Comparison of ENCODE assay signal across 7 cellular contexts in the genomic region with DNA sequence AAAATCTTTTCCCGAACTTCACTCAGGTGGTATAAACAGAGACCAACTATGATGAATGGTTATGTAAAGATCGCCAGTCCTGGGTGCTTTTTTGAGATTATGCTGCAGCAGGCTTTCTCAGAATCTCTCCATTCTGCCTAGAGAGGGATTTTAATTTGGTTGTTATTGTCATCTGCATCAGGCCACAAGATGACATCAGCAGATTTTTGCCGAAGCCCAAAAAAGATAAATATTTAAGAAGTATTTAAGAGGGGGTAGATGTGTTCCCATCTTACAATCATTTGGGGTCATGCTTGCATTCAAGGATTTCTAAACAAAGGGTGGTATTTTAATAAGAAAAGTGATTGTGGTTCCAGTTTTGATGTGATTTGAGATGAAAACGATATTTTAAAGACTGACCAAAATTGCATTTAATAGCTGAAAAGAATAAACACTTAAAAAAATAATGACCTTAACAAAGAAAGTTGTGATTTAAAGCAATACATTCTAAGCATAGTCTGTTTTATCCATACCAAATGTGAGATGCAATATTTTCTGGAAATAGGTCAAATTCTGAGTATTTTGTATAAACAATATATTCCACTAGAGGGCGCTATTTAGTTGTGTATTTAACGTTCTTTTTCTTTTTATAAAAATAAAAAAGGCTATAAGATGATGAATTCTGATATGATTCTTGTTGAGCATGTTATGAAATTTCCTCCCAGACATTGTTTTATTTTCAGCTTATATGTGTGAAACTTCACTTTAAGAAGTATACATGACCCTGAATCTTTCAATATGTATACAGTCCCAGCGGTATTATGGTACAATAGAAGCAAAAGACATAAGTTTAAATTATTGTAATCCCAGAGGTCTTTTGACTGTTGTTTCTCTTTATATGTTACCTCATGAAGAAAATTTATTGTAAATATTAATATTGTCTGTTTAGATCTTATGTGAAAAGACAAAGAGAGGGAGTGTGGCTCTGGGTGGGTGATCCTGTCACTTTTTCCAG.
DNase-seq lines count a peak whose midpoint lies in the region; ATAC-seq and TF ChIP-seq lines count a peak whose summit lies in the region.

No MANE protein-coding gene starts in this region.

- ATAC-seq in activated CD4-positive, CD25-positive, alpha-beta regulatory T cell treated with anti-CD3 and anti-CD28 coated beads, Interleukin-2, amount 50 U/mL, for 24 hours: no peak
- no peak for ATAC-seq in GM19463 (IDR thresholded peaks at IDR 0.05; ENCODE audit: unreplicated experiment)

- peak; percentile 25 for DNase-seq in GM10266 (ENCODE audit: extremely low spot score)
- peak in 2 of 3 experiments; percentile 39 to 53 for DNase-seq in NCI-H1417 (lab: John Stamatoyannopoulos, UW)
- DNase-seq in astrocyte of the spinal cord (ENCODE audit: low read depth, low spot score): peak; percentile 32
- peak; percentile 8 for DNase-seq in medulla oblongata (ENCODE audit: extremely low spot score)
- DNase-seq in effector CD4-positive, alpha-beta T cell: no peak

- peak; percentile 26 for TF ChIP-seq CTCF in GM10266 (IDR thresholded peaks at IDR 0.05; ENCODE audit: control insufficient read depth, insufficient read depth, low read depth, missing control alignments)
- TF ChIP-seq CTCF in astrocyte of the spinal cord (IDR thresholded peaks at IDR 0.05; ENCODE audit: low read depth, low read length): peak; percentile 7

- in situ Hi-C loops in astrocyte of the spinal cord (cut with HindIII; ENCODE audit: low sequenced_read_pairs): no loop called here

- H3K4me3 ChIP-seq in astrocyte of the spinal cord (ENCODE audit: low read depth, low read length): no peak overlapping the region
